21 cellular contexts compared by ENCODE assay signal in the genomic region with DNA sequence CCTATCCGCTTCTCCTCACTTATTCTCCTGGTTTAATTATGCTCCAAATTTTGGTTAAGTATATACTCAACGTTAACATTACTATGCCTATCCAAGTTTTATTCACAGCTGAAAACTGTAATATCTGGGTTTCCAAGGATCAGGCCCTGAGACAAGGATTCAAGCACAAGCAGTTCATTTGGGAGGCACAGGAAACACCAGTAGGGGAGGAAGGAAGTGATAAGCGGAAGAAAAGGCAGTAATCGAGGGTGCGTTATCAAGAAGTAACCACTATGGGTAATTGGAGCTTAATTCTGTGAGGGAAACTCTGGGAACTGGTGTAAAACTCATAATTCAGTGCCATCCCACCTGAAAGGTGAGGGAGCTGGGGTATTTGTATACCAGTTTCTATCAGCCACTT.
"Had no signal": no experiment of that assay in that cellular context is flagged by ENCODE, and none has a peak within 500 bp of the region (broad histone marks: within the 10 kb centered on the region; RNA-seq: fewer than 3 reads in every experiment).

No MANE protein-coding gene starts in this region.

- DNase-seq: activated CD4-positive, alpha-beta memory T cell treated with anti-CD3 and anti-CD28 coated beads for 36 hours; activated CD4-positive, alpha-beta T cell treated with anti-CD3 and anti-CD28 coated beads, Interleukin-2, amount 10 ng/mL, durations not matched to agents 7 days and 5 days; activated CD4-positive, CD25-positive, alpha-beta regulatory T cell; activated CD8-positive, alpha-beta memory T cell treated with anti-CD3 and anti-CD28 coated beads for 24 hours; activated effector memory CD4-positive, alpha-beta T cell treated with anti-CD3 and anti-CD28 coated beads, Interleukin-2, amount 50 U/mL, for 16 hours; activated naive CD4-positive, alpha-beta T cell treated with Interleukin-2 at 50 U/mL for 16 hours; activated naive CD8-positive, alpha-beta T cell treated with anti-CD3 and anti-CD28 coated beads, Interleukin-2, amount 50 U/mL, for 24 hours; activated T-cell treated with anti-CD3 and anti-CD28 coated beads, Interleukin-2, amount 50 U/mL, for 4 hours; amniotic stem cell; body of pancreas; central memory CD4-positive, alpha-beta T cell; NCI-H1092; NCI-H1417; NCI-H1930; NCI-H2171; NCI-H226; NCI-H526 treated with DMSO at 0.1 percent for 48 hours; NCI-H82; SIG-M5; T-helper 1 cell had no signal

- ATAC-seq: activated naive CD4-positive, alpha-beta T cell treated with anti-CD3 and anti-CD28 coated beads, Interleukin-2, amount 50 U/mL, for 72 hours; activated naive CD8-positive, alpha-beta T cell treated with anti-CD3 and anti-CD28 coated beads, Interleukin-2, amount 50 U/mL, for 24 hours; activated T-cell treated with anti-CD3 and anti-CD28 coated beads, Interleukin-2, amount 50 U/mL, for 4 hours; body of pancreas had no signal
